ENCODE assay signal across 9 cellular contexts in genomic region chr2:157327200-157327599, GRCh38. TPM values are rescaled to one million over a fixed set of nuclear protein-coding genes. Genes with fewer than 3 reads are reported as not detected.
DNase-seq lines count a peak whose midpoint lies in the region; ATAC-seq and TF ChIP-seq lines count a peak whose summit lies in the region.
"Had no signal": no experiment of that assay in that cellular context is flagged by ENCODE, and none has a peak within 500 bp of the region (broad histone marks: within the 10 kb centered on the region; RNA-seq: fewer than 3 reads in every experiment).

No MANE protein-coding gene starts in this region.

- intact Hi-C loops in CD8-positive, alpha-beta T cell (cut with DNase I, micrococcal nuclease) = loop anchor here (1.0 to 5.0 kb wide), 9 partner anchors 25 to 270 kb away; no protein-coding TSS in a partner anchor

- peaks cover 30% of the 10 kb centered on the region for H3K4me1 ChIP-seq in CD8-positive, alpha-beta T cell (ENCODE audit: insufficient read depth, low read length)

- no peak for TF ChIP-seq CTCF in CD8-positive, alpha-beta T cell (IDR thresholded peaks at IDR 0.05)

- H3K4me3 Mint-ChIP-seq in CD8-positive, alpha-beta T cell = peak overlapping the region; percentile 64
- peak overlapping the region; percentile 47 for H3K4me3 Mint-ChIP-seq in activated naive CD8-positive, alpha-beta T cell treated with anti-CD3 and anti-CD28 coated beads, Interleukin-2, amount 50 U/mL, for 24 hours

- peak overlapping the region; percentile 2 for H3K4me3 ChIP-seq in CD8-positive, alpha-beta T cell (ENCODE audit: low read depth, low read length)

- no peaks in the 10 kb centered on the region for H3K9me3 Mint-ChIP-seq in CD8-positive, alpha-beta T cell
- no peaks in the 10 kb centered on the region for H3K9me3 Mint-ChIP-seq in activated naive CD8-positive, alpha-beta T cell treated with anti-CD3 and anti-CD28 coated beads, Interleukin-2, amount 50 U/mL, for 24 hours

- H3K27ac ChIP-seq in CD8-positive, alpha-beta T cell (ENCODE audit: low read depth, low read length) = no peak overlapping the region

- no peaks in the 10 kb centered on the region for H3K36me3 ChIP-seq in CD8-positive, alpha-beta T cell (ENCODE audit: insufficient read depth, low read length)

- H3K27me3 ChIP-seq in CD8-positive, alpha-beta T cell (ENCODE audit: insufficient read depth, low read length) = no peaks in the 10 kb centered on the region

- no peak for DNase-seq in CD8-positive, alpha-beta T cell
- DNase-seq in activated naive CD8-positive, alpha-beta T cell treated with anti-CD3 and anti-CD28 coated beads, Interleukin-2, amount 50 U/mL, for 24 hours = no peak
- no peak for DNase-seq in stimulated activated naive CD4-positive, alpha-beta T cell treated with Interleukin-2 at 50 U/mL for 16 hours (lab: John Stamatoyannopoulos, UW)
- DNase-seq in cerebellum (ENCODE audit: low spot score) = no peak
- DNase-seq in amniotic stem cell (lab: John Stamatoyannopoulos, UW) = no peak
- no peak for DNase-seq in NCI-H446 (lab: John Stamatoyannopoulos, UW)

- CTCF ChIA-PET in CD8-positive, alpha-beta T cell (lab: Charles Lee) = interaction anchor here (0.7 to 12.8 kb wide), 53 partner anchors 9 to 577 kb away, joined by 3 to 303 read pairs (median 10); partner anchors contain the start of gene CYTIP

- H3K9me3 ChIP-seq in CD8-positive, alpha-beta T cell (ENCODE audit: low read length) = no peaks in the 10 kb centered on the region

- H3K27me3 Mint-ChIP-seq in CD8-positive, alpha-beta T cell (ENCODE audit: low read depth) = no peaks in the 10 kb centered on the region
- H3K27me3 Mint-ChIP-seq in activated naive CD8-positive, alpha-beta T cell treated with anti-CD3 and anti-CD28 coated beads, Interleukin-2, amount 50 U/mL, for 24 hours = no peaks in the 10 kb centered on the region

- POLR2A ChIA-PET in CD8-positive, alpha-beta T cell (lab: Charles Lee) = interaction anchor here (1.1 to 2.3 kb wide), 13 partner anchors 10 to 165 kb away, joined by 3 to 12 read pairs (median 8); partner anchors contain the start of gene CYTIP

- H3K27ac Mint-ChIP-seq in CD8-positive, alpha-beta T cell = peak overlapping the region; percentile 86
- H3K27ac Mint-ChIP-seq in activated naive CD8-positive, alpha-beta T cell treated with anti-CD3 and anti-CD28 coated beads, Interleukin-2, amount 50 U/mL, for 24 hours = peak overlapping the region; percentile 50

- peaks cover 17% of the 10 kb centered on the region for H3K36me3 Mint-ChIP-seq in CD8-positive, alpha-beta T cell
- peaks cover 1% of the 10 kb centered on the region for H3K36me3 Mint-ChIP-seq in activated naive CD8-positive, alpha-beta T cell treated with anti-CD3 and anti-CD28 coated beads, Interleukin-2, amount 50 U/mL, for 24 hours (ENCODE audit: low read depth)

- peaks cover 46% of the 10 kb centered on the region for H3K4me1 Mint-ChIP-seq in CD8-positive, alpha-beta T cell (ENCODE audit: low read depth)
- H3K4me1 Mint-ChIP-seq in activated naive CD8-positive, alpha-beta T cell treated with anti-CD3 and anti-CD28 coated beads, Interleukin-2, amount 50 U/mL, for 24 hours = peaks cover 46% of the 10 kb centered on the region

- no peak for ATAC-seq in CD8-positive, alpha-beta T cell
- ATAC-seq in GM19372 (IDR thresholded peaks at IDR 0.05; ENCODE audit: low read depth, unreplicated experiment) (peak; percentile 25), HG03039 (IDR thresholded peaks at IDR 0.05; ENCODE audit: unreplicated experiment) (peak; percentile 19)
- ATAC-seq in activated naive CD8-positive, alpha-beta T cell treated with anti-CD3 and anti-CD28 coated beads, Interleukin-2, amount 50 U/mL, for 24 hours = no peak

RNA-seq across cellular contexts. Expression of gene ERMN, which starts 1.6 kb away (rescaled TPM):
- total RNA-seq in CD8-positive, alpha-beta T cell = 10 to 100 TPM; 20.7 to 23.6 TPM
- 0.27 TPM for total RNA-seq in cerebellum
- total RNA-seq: dermis blood vessel endothelial cell had no signal

Comparison
In these comparisons a context has a peak if more than half of its experiments do, and no peak if none do; other contexts are left out.
1. ATAC-seq: peak in GM19372 (single experiment) and HG03039 (single experiment); none in CD8-positive, alpha-beta T cell (single experiment) and activated naive CD8-positive, alpha-beta T cell treated with anti-CD3 and anti-CD28 coated beads, Interleukin-2, amount 50 U/mL, for 24 hours (single experiment).
2. RNA of gene ERMN, which starts 1.6 kb away (total RNA-seq): 20.7 to 23.6 TPM in CD8-positive, alpha-beta T cell; 0.27 TPM in cerebellum (single experiment); every median in the first group is over 10 times any median in the second.